In the genomic region with DNA sequence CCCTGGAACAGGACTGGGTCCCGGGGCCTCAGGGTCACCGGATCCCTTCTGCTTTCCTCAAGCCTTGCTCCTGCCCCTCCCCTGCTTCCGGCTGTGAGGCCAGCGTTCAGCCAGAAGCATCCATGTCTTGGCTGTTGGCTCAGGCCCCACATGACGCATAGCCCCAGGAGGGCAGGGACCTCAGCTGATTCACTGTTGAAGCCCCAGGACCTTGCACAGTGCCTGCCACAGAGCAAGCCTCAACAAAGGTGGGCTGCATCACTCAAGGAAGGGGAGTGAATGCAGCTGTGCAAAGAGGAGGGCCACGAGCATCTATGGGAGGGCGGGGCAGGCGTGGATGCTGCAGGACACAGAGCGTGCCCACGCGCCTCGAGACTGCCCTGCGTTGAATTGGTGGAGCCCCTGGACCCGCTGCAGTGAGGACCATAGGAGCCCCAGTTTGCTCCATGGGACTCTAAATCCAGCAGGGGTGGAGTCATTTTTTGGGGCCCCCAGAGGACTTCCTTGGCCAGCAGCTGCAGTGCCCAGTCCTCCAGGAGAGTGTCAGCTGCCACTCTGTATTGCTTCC, we compare ENCODE assay signal across 8 cellular contexts. TPM values are rescaled to one million over a fixed set of nuclear protein-coding genes. Genes with fewer than 3 reads are reported as not detected.
A peak's percentile ranks its signal among the peaks of the same experiment; 100 is the strongest.
DNase-seq lines count a peak whose midpoint lies in the region; ATAC-seq and TF ChIP-seq lines count a peak whose summit lies in the region.

No MANE protein-coding gene starts in this region.

- no peak overlapping the region for H3K9ac ChIP-seq in colonic mucosa (ENCODE audit: low read depth in 2 of 2, low read length in 2 of 2)

- ATAC-seq in HG02763 (IDR thresholded peaks at IDR 0.05; ENCODE audit: unreplicated experiment) (no peak), HG03354 (IDR thresholded peaks at IDR 0.05; ENCODE audit: poor library complexity, severe bottlenecking, unreplicated experiment) (no peak)

- H3K4me3 ChIP-seq in colonic mucosa: no peak overlapping the region

- no peak for TF ChIP-seq CTCF in colonic mucosa (IDR thresholded peaks at IDR 0.05)
- no peak for TF ChIP-seq CTCF in mesothelial cell of epicardium (IDR thresholded peaks at IDR 0.05; ENCODE audit: unreplicated experiment)

- H3K9me3 Mint-ChIP-seq in mesothelial cell of epicardium: no peaks in the 10 kb centered on the region

- no peaks in the 10 kb centered on the region for H3K27me3 ChIP-seq in colonic mucosa

- intact Hi-C loops in colonic mucosa (cut with DNase I): loop anchor here (2.0 to 5.0 kb wide), 2 partner anchors 50 to 59 kb away; no protein-coding TSS in a partner anchor

- no peaks in the 10 kb centered on the region for H3K27me3 Mint-ChIP-seq in mesothelial cell of epicardium (ENCODE audit: low read depth)

- peak; percentile 57 for DNase-seq in CD1c-positive myeloid dendritic cell (ENCODE audit: extremely low spot score)
- DNase-seq in LoVo (ENCODE audit: low spot score): peak; percentile 53
- DNase-seq in colonic mucosa: peak; percentile 56
- DNase-seq in mesothelial cell of epicardium (ENCODE audit: low spot score in 2 of 2, unreplicated experiment in 2 of 2): no peak
- no peak for DNase-seq in iPS-NIHi11 (ENCODE audit: low spot score)
- no peak for DNase-seq in stimulated activated CD4-positive, alpha-beta T cell treated with anti-CD3 and anti-CD28 coated beads, Interleukin-2, amount 100 ng/mL, for 24 hours

- no peaks in the 10 kb centered on the region for H3K36me3 ChIP-seq in colonic mucosa

- H3K27ac ChIP-seq in colonic mucosa: no peak overlapping the region

- H3K4me1 ChIP-seq in colonic mucosa: no peaks in the 10 kb centered on the region

- H3K4me3 Mint-ChIP-seq in mesothelial cell of epicardium: peak overlapping the region; percentile 56

- H3K27ac Mint-ChIP-seq in mesothelial cell of epicardium: peak overlapping the region; percentile 93

- no peaks in the 10 kb centered on the region for H3K9me3 ChIP-seq in colonic mucosa

- peaks cover 32% of the 10 kb centered on the region for H3K4me1 Mint-ChIP-seq in mesothelial cell of epicardium

- no peaks in the 10 kb centered on the region for H3K36me3 Mint-ChIP-seq in mesothelial cell of epicardium

RNA-seq across cellular contexts. Expression of a gene that starts 28.2 kb away (rescaled TPM):
- total RNA-seq in colonic mucosa (100 to 1,000 TPM; 111 to 116 TPM), mesothelial cell of epicardium (133 to 149 TPM (median 143 TPM) in 3 replicates)

RNA-seq across cellular contexts. Expression of a gene that starts 32.7 kb away (rescaled TPM):
- total RNA-seq in colonic mucosa (under 1 TPM in 1 of 2 donors, not detected in 1; 0.21 TPM), mesothelial cell of epicardium (5.2 to 7.7 TPM (median 6.6 TPM) in 3 replicates)

RNA-seq across cellular contexts. Expression of a gene that starts 58.7 kb away (rescaled TPM):
- total RNA-seq in colonic mucosa (under 1 TPM in 1 of 2 donors, not detected in 1; 0.49 TPM), mesothelial cell of epicardium (2.6 to 2.8 TPM (median 2.7 TPM) in 3 replicates)

Comparison
In these comparisons a context has a peak if more than half of its experiments do, and no peak if none do; other contexts are left out.
1. DNase-seq: peak in CD1c-positive myeloid dendritic cell (single experiment), LoVo (single experiment) and colonic mucosa (single experiment); none in mesothelial cell of epicardium (0 of 2), iPS-NIHi11 (single experiment) and stimulated activated CD4-positive, alpha-beta T cell treated with anti-CD3 and anti-CD28 coated beads, Interleukin-2, amount 100 ng/mL, for 24 hours (0 of 2).